22 cellular contexts compared by ENCODE assay signal in the genomic region with DNA sequence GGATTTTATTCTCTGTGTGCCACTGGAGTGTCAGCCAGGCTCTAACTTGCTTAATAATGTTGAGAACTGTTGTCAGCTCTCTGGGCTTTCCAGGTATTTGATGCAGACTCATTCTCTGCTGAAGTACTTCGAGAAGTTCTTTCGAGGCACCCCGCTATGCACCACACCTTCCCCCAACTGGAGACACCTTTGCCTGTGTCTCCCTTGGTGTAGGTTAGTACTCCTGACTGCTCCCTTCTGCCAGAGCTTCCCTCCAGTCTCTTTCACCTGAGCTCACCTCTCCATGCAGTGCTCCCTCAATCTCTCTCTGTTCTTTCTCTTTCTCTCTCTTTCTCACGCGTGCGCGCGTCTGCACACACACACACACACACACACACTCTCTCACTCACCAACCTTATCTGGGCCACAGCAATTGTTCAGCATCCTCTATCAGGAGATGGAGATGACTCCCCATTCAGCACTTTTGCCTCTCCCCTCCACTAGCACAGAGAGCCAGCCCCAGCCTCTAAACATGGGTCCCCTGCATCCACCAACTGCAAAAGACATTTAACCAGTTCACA.
"Had no signal": no experiment of that assay in that cellular context is flagged by ENCODE, and none has a peak within 500 bp of the region (broad histone marks: within the 10 kb centered on the region; RNA-seq: fewer than 3 reads in every experiment).

No MANE protein-coding gene starts in this region.

- H3K9ac ChIP-seq: KMS-11 had no signal

- DNase-seq: IMR-90; Kasumi-1; MM.1S; NCI-H1092 treated with DMSO at 0.1 percent for 48 hours; NCI-H1436; NCI-H187; NCI-H2029; NCI-H2081 treated with DMSO at 0.1 percent for 48 hours; NCI-H2171; NCI-H226; NCI-H446; NCI-H510A; NCI-H524 treated with DMSO at 0.1 percent for 48 hours; NCI-H774; NK-92 treated with Interleukin-12 subunit alpha and Interleukin-12 subunit beta, amount 100 ng/mL, for 24 hours; PC-3; SHP77 had no signal

- H3K27ac ChIP-seq: KMS-11, RWPE1 had no signal

- FAIRE-seq: HepG2 had no signal

- H3K4me2 ChIP-seq: KMS-11 had no signal

- ATAC-seq: HepG2, Panc1, SK-N-SH treated with all-trans-retinoic acid at 6 μM for 48 hours had no signal
